Comparison of ENCODE assay signal across 8 cellular contexts in the genomic region with DNA sequence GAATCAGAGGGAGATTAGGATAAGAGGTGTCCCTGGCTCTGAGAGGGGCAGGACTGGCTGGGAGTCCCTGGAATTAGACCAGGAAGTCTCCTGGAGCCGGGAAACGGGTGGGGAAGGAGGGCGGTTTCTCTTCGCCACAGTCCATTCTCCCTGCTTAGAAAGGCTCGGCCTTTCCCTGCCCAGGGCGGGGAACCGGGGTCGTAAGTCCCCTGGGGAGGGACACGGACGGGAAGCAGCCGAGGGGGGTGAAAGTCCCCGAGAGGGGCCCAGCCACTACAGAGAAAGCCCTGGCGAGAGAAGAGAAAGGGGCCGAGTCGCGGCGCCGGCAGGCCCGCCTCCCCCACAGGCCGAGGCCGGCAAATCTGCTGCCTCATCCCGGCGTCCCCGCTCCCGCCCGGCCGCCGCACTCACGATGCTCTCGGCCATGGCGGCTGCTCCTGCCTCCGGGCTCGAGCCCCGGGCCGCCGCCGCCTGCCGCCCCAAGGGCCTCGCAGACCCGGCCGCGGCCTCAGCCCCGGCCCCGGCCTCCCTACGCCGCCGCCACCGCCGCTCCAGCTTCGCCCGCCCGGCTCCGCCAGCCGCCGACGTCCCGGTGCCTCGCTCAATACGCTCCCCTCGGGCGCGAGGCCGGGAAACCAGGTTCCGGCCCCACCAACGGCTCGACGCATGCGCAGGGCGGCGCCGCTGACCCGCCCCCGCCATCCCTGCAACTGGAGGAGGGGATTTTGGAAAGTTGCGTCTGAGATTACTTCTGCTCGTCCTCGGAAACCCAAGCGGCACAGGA. TPM values are rescaled to one million over a fixed set of nuclear protein-coding genes. Genes with fewer than 3 reads are reported as not detected.
DNase-seq lines count a peak whose midpoint lies in the region; ATAC-seq and TF ChIP-seq lines count a peak whose summit lies in the region.

A gene (minus strand): TSS at position 608 of the 784 bp plus-strand sequence. CDS start 182 bp downstream, at position 426.
A gene (plus strand): TSS at position 692 of the 784 bp plus-strand sequence. CDS start 5,217 bp downstream, outside the sequence.

- peak within 1 kb of the TSS; percentile 96 for H3K4me3 Mint-ChIP-seq in activated CD4-positive, alpha-beta T cell treated with anti-CD3 and anti-CD28 coated beads for 36 hours

- peak; percentile 87 for DNase-seq in ACHN
- DNase-seq in NCI-H446 (lab: John Stamatoyannopoulos, UW): peak; percentile 52 to 93
- DNase-seq in activated CD4-positive, alpha-beta T cell treated with anti-CD3 and anti-CD28 coated beads for 36 hours: peak; percentile 91
- peak; percentile 87 for DNase-seq in choroid plexus epithelial cell (ENCODE audit: low read depth)
- DNase-seq in stimulated activated CD4-positive, alpha-beta T cell treated with anti-CD3 and anti-CD28 coated beads, Interleukin-1b, Interleukin-23, amount 100 ng/mL, for 24 hours (ENCODE audit: low read depth in 4 of 4, low spot score in 1 of 4): peak; percentile 63 to 84 (median 82)

- peak within 1 kb of the TSS; percentile 84 for H3K4me3 ChIP-seq in choroid plexus epithelial cell (ENCODE audit: low read depth, low read length)

- CTCF ChIA-PET in activated CD4-positive, alpha-beta T cell treated with anti-CD3 and anti-CD28 coated beads for 36 hours (lab: Charles Lee): interaction anchor here (0.6 kb wide), 2 partner anchors 91 to 533 kb away, joined by 3 read pairs; no protein-coding TSS in a partner anchor

- H3K27ac ChIP-seq in layer of hippocampus (ENCODE audit: low read depth, low read length): peak within 1 kb of the TSS; percentile 90

- no peaks in the 10 kb centered on the region for H3K27me3 Mint-ChIP-seq in activated CD4-positive, alpha-beta T cell treated with anti-CD3 and anti-CD28 coated beads for 36 hours

- H3K27ac Mint-ChIP-seq in activated CD4-positive, alpha-beta T cell treated with anti-CD3 and anti-CD28 coated beads for 36 hours: peak within 1 kb of the TSS; percentile 84

- POLR2A ChIA-PET in activated CD4-positive, alpha-beta T cell treated with anti-CD3 and anti-CD28 coated beads for 36 hours (lab: Charles Lee): interaction anchor here (0.9 to 1.5 kb wide), 3 partner anchors 10 to 84 kb away, joined by 3 to 4 read pairs (median 3); a partner anchor contains a TSS

- TF ChIP-seq CTCF in choroid plexus epithelial cell (conservative IDR thresholded peaks at IDR 0.05; ENCODE audit: low read depth, low read length): no peak

- H3K4me1 Mint-ChIP-seq in activated CD4-positive, alpha-beta T cell treated with anti-CD3 and anti-CD28 coated beads for 36 hours: peaks cover 23% of the 10 kb centered on the region

- peaks cover 11% of the 10 kb centered on the region for H3K36me3 Mint-ChIP-seq in activated CD4-positive, alpha-beta T cell treated with anti-CD3 and anti-CD28 coated beads for 36 hours (ENCODE audit: low read depth)

- ATAC-seq in GM18870 (IDR thresholded peaks at IDR 0.05; ENCODE audit: unreplicated experiment): peak; percentile 60
- peak; percentile 88 for ATAC-seq in HG03159 (IDR thresholded peaks at IDR 0.05; ENCODE audit: unreplicated experiment)
- ATAC-seq in activated CD4-positive, alpha-beta T cell treated with anti-CD3 and anti-CD28 coated beads for 36 hours: peak; percentile 89

- H3K27me3 ChIP-seq in layer of hippocampus (ENCODE audit: control insufficient read depth, insufficient read depth, low read length): no peaks in the 10 kb centered on the region

- intact Hi-C loops in activated CD4-positive, alpha-beta T cell treated with anti-CD3 and anti-CD28 coated beads for 36 hours (cut with DNase I, micrococcal nuclease): loop anchor here (1.0 to 2.0 kb wide), 14 partner anchors 28 to 413 kb away; a partner anchor contains a TSS

- in situ Hi-C loops in ACHN (cut with HindIII; ENCODE audit: low pct_ligation_motif_present, low pct_unique_long_range_greater_than_20kb, low sequenced_read_pairs): no loop called here

- no peaks in the 10 kb centered on the region for H3K9me3 Mint-ChIP-seq in activated CD4-positive, alpha-beta T cell treated with anti-CD3 and anti-CD28 coated beads for 36 hours (ENCODE audit: low read depth)

RNA-seq across cellular contexts. Expression of the first gene that starts in this region (rescaled TPM):
- 10 to 100 TPM; 71.8 to 93.1 TPM for total RNA-seq in activated CD4-positive, alpha-beta T cell treated with anti-CD3 and anti-CD28 coated beads for 36 hours

RNA-seq across cellular contexts. Expression of the second gene that starts in this region (rescaled TPM):
- total RNA-seq in activated CD4-positive, alpha-beta T cell treated with anti-CD3 and anti-CD28 coated beads for 36 hours: under 1 TPM; 0.34 to 0.35 TPM

Comparison
In these comparisons a context has a peak if more than half of its experiments do, and no peak if none do; other contexts are left out.
1. Peak in every context shown above with its lines: DNase-seq, ATAC-seq, H3K4me3 ChIP-seq and H3K27ac ChIP-seq.